9 cellular contexts compared by ENCODE assay signal in the genomic region with DNA sequence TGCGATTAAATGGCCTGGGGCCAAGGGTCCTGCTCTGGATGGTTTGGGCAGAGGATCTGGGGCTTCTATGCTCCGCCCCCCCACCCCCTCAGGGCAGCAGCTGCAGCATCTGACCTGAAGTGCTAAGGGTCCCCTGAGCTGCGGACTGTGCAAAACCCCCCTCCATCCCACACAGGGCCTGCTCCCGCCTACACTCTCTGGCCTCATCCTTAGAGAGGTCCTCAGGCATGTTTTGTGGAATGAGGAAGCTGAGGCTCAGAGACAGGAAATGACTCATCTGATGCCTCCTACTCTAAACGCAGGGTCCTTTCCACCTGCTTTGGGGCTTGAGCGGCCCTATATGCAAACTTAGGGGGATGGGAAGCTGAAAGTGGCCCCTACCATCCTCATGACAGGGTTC. TPM values are rescaled to one million over a fixed set of nuclear protein-coding genes. Genes with fewer than 3 reads are reported as not detected.
A peak's percentile ranks its signal among the peaks of the same experiment; 100 is the strongest.
DNase-seq lines count a peak whose midpoint lies in the region; ATAC-seq and TF ChIP-seq lines count a peak whose summit lies in the region.
"Had no signal": no experiment of that assay in that cellular context is flagged by ENCODE, and none has a peak within 500 bp of the region (broad histone marks: within the 10 kb centered on the region; RNA-seq: fewer than 3 reads in every experiment).

No MANE protein-coding gene starts in this region.

- in situ Hi-C loops in SK-MEL-5 (cut with HindIII; ENCODE audit: low pct_unique_long_range_greater_than_20kb, low sequenced_read_pairs), result no loop called here

- H3K4me1 ChIP-seq in upper lobe of right lung, result peaks cover 14% of the 10 kb centered on the region

- H3K4me3 ChIP-seq in upper lobe of right lung, result no peak overlapping the region

- no peak overlapping the region for H3K27ac ChIP-seq in upper lobe of right lung
- H3K27ac ChIP-seq: neutrophil had no signal

- peak; percentile 88 for ATAC-seq in GM19463 (IDR thresholded peaks at IDR 0.05; ENCODE audit: unreplicated experiment)
- ATAC-seq in HG03378 (IDR thresholded peaks at IDR 0.05; ENCODE audit: unreplicated experiment), result peak; percentile 80
- ATAC-seq in upper lobe of right lung, result peak; percentile 80

- intact Hi-C loops in upper lobe of right lung (cut with DNase I), result no loop called here

- no peaks in the 10 kb centered on the region for H3K27me3 ChIP-seq in upper lobe of right lung
- H3K27me3 ChIP-seq: neutrophil had no signal

- TF ChIP-seq CTCF in upper lobe of right lung (IDR thresholded peaks at IDR 0.05), result no peak

- H3K9me3 ChIP-seq in upper lobe of right lung, result no peaks in the 10 kb centered on the region
- H3K9me3 ChIP-seq: neutrophil had no signal

- DNase-seq in GDM1 (lab: John Stamatoyannopoulos, UW) (peak; percentile 85), SK-MEL-5 (ENCODE audit: low read depth, low spot score) (peak; percentile 38), germinal center (ENCODE audit: low spot score) (peak; percentile 74), upper lobe of right lung (no peak), T-helper 9 cell (no peak), superior temporal gyrus (ENCODE audit: extremely low spot score) (no peak)

- no peaks in the 10 kb centered on the region for H3K36me3 ChIP-seq in upper lobe of right lung
- H3K36me3 ChIP-seq: neutrophil had no signal

RNA-seq across cellular contexts. Expression of a gene that starts 59.5 kb away (rescaled TPM):
- 281 and 334 TPM in 2 replicates for total RNA-seq in SK-MEL-5 (2014; rRNA removed; shearing (Covaris generic))
- polyA plus RNA-seq in SK-MEL-5 (2015; cell fraction: cytosol; rRNA removed), result 277 and 352 TPM in 2 replicates
- polyA plus RNA-seq in SK-MEL-5 (2015; cell fraction: nucleus; rRNA removed), result 135 and 154 TPM in 2 replicates
- 1,018 TPM for total RNA-seq in upper lobe of right lung

Comparison
In these comparisons a context has a peak if more than half of its experiments do, and no peak if none do; other contexts are left out.
1. DNase-seq: peak in GDM1 (single experiment), SK-MEL-5 (single experiment) and germinal center (single experiment); none in upper lobe of right lung (single experiment), T-helper 9 cell (single experiment) and superior temporal gyrus (single experiment).
2. Peak in every context shown above with its lines, with median percentiles within 50 percentile points of each other: ATAC-seq.